14 cellular contexts compared by ENCODE assay signal in the genomic region with DNA sequence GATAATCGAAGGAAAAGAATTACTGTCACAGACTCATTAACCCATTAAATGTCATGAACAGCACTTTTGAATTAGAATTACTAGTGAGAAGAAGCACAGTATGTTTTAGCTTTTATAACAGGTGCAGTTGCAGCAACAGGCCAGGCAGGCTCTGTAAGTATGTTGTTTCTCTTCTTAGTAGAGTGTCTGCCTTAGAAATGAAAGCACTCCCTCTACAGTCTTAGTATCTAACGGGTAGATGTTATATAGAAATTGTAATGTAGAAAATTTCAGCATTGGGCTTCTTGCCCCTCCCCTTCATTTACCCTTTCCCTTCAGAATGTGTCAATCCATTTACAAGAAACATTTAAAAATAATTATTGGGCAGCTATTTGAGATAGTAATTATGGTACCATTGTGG. TPM values are rescaled to one million over a fixed set of nuclear protein-coding genes. Genes with fewer than 3 reads are reported as not detected.
A peak's percentile ranks its signal among the peaks of the same experiment; 100 is the strongest.
DNase-seq lines count a peak whose midpoint lies in the region; ATAC-seq and TF ChIP-seq lines count a peak whose summit lies in the region.
"Had no signal": no experiment of that assay in that cellular context is flagged by ENCODE, and none has a peak within 500 bp of the region (broad histone marks: within the 10 kb centered on the region; RNA-seq: fewer than 3 reads in every experiment).

No MANE protein-coding gene starts in this region.

- H3K4me3 ChIP-seq in GM23338: no peak overlapping the region
- H3K4me3 ChIP-seq in OCI-LY3 (ENCODE audit: low read length): no peak overlapping the region
- no peak overlapping the region for H3K4me3 ChIP-seq in epithelial cell of esophagus (ENCODE audit: low read length)

- H3K4me2 ChIP-seq in GM23338 (no peak overlapping the region), OCI-LY3 (ENCODE audit: low read length) (no peak overlapping the region)

- no peaks in the 10 kb centered on the region for H3K4me1 Mint-ChIP-seq in GM23338
- H3K4me1 Mint-ChIP-seq in osteocyte (ENCODE audit: unreplicated experiment): no peaks in the 10 kb centered on the region
- H3K4me1 Mint-ChIP-seq: natural killer cell had no signal

- H3K27ac ChIP-seq in GM23338 (ENCODE audit: low read depth) (no peak overlapping the region), OCI-LY3 (ENCODE audit: low read length) (no peak overlapping the region)

- H3K9me2 ChIP-seq in GM23338 (ENCODE audit: insufficient read depth): no peaks in the 10 kb centered on the region

- H3K4me1 ChIP-seq in GM23338 (ENCODE audit: insufficient read depth) (no peaks in the 10 kb centered on the region), OCI-LY3 (ENCODE audit: low read length) (no peaks in the 10 kb centered on the region)

- H3K36me3 ChIP-seq in GM23338 (ENCODE audit: insufficient read depth) (peaks cover 13% of the 10 kb centered on the region; the same call in 1 of the 2 replicates), OCI-LY3 (replicated peaks; ENCODE audit: low read depth, low read length) (peaks cover 18% of the 10 kb centered on the region)

- no peak overlapping the region for H3K9ac ChIP-seq in OCI-LY3 (ENCODE audit: low read length)

- H3K27ac Mint-ChIP-seq in GM23338: no peak overlapping the region
- H3K27ac Mint-ChIP-seq in osteocyte (ENCODE audit: unreplicated experiment): no peak overlapping the region

- H3K4me3 Mint-ChIP-seq in GM23338 (no peak overlapping the region), osteocyte (ENCODE audit: unreplicated experiment) (no peak overlapping the region)
- H3K4me3 Mint-ChIP-seq: activated T-cell treated with anti-CD3 and anti-CD28 coated beads, Interleukin-2, amount 50 U/mL, for 4 hours; natural killer cell had no signal

- no peak for TF ChIP-seq CTCF in GM23338 (conservative IDR thresholded peaks at IDR 0.05; ENCODE audit: low read depth in 2 of 2)
- TF ChIP-seq CTCF in OCI-LY3 (IDR thresholded peaks at IDR 0.05; ENCODE audit: low read depth, low read length): 0 out of 2 replicates have a peak, but pooled peaks have one; percentile 8
- TF ChIP-seq CTCF in epithelial cell of esophagus (IDR thresholded peaks at IDR 0.05; ENCODE audit: insufficient read depth, low read depth, low read length, missing control alignments): peak; percentile 9
- peak; percentile 41 for TF ChIP-seq CTCF in osteocyte (IDR thresholded peaks at IDR 0.05)

- H4K20me1 ChIP-seq in GM23338 (replicated peaks; ENCODE audit: insufficient read depth): no peaks in the 10 kb centered on the region; the same call in 1 of the 2 replicates
- H4K20me1 ChIP-seq in OCI-LY3 (ENCODE audit: insufficient read depth, low read length): no peaks in the 10 kb centered on the region

- H3K9me3 Mint-ChIP-seq in GM23338 (no peaks in the 10 kb centered on the region), osteocyte (ENCODE audit: unreplicated experiment) (no peaks in the 10 kb centered on the region)
- H3K9me3 Mint-ChIP-seq: activated T-cell treated with anti-CD3 and anti-CD28 coated beads, Interleukin-2, amount 50 U/mL, for 4 hours; natural killer cell had no signal

- H3K27me3 Mint-ChIP-seq in GM23338 (ENCODE audit: insufficient read depth, low read depth, poor library complexity) (no peaks in the 10 kb centered on the region), osteocyte (ENCODE audit: unreplicated experiment) (no peaks in the 10 kb centered on the region)

- DNase-seq in GM23338 (ENCODE audit: low spot score) (peak; percentile 8), epithelial cell of esophagus (ENCODE audit: low read depth) (no peak), osteocyte (ENCODE audit: extremely low spot score, unreplicated experiment) (no peak), DMS153 (lab: John Stamatoyannopoulos, UW) (no peak)
- no peak for DNase-seq in activated effector memory CD4-positive, alpha-beta T cell treated with anti-CD3 and anti-CD28 coated beads, Interleukin-2, amount 50 U/mL, for 16 hours
- DNase-seq: activated T-cell treated with anti-CD3 and anti-CD28 coated beads, Interleukin-2, amount 50 U/mL, for 4 hours; islet precursor cell; natural killer cell; NCI-H226; SHP77 had no signal

- peaks cover 21% of the 10 kb centered on the region; the same call in 2 of the 3 replicates for H3K36me3 Mint-ChIP-seq in GM23338 (ENCODE audit: low read depth)
- H3K36me3 Mint-ChIP-seq in osteocyte (ENCODE audit: unreplicated experiment): peaks cover 32% of the 10 kb centered on the region
- H3K36me3 Mint-ChIP-seq: natural killer cell had no signal

- ATAC-seq in GM23338 (no peak), HG03045 (IDR thresholded peaks at IDR 0.05; ENCODE audit: unreplicated experiment) (no peak)
- ATAC-seq: activated CD4-positive, CD25-positive, alpha-beta regulatory T cell treated with anti-CD3 and anti-CD28 coated beads, Interleukin-2, amount 50 U/mL, for 24 hours; activated T-cell treated with anti-CD3 and anti-CD28 coated beads, Interleukin-2, amount 50 U/mL, for 4 hours; esophagus mucosa; natural killer cell had no signal

- H3K79me2 ChIP-seq in GM23338 (replicated peaks; ENCODE audit: insufficient read depth): no peaks in the 10 kb centered on the region
- H3K79me2 ChIP-seq in OCI-LY3 (ENCODE audit: low read length): no peaks in the 10 kb centered on the region

- no peak overlapping the region for H2AFZ ChIP-seq in GM23338
- no peak overlapping the region for H2AFZ ChIP-seq in OCI-LY3 (ENCODE audit: low read depth, low read length)

- no peaks in the 10 kb centered on the region for H3K9me3 ChIP-seq in OCI-LY3 (ENCODE audit: insufficient read depth, low read length)

- H3K27me3 ChIP-seq in GM23338 (ENCODE audit: insufficient read depth) (no peaks in the 10 kb centered on the region), OCI-LY3 (ENCODE audit: low read depth, low read length) (no peaks in the 10 kb centered on the region)

- no peaks in the 10 kb centered on the region for H3F3A ChIP-seq in GM23338 (replicated peaks; ENCODE audit: low read depth)

TF ChIP-seq in GM23338, 12 proteins besides CTCF, POLR2A, EP300 and RAD21 (continues in another document):
- TF ChIP-seq EZH2phosphoT487 (IDR thresholded peaks at IDR 0.05; ENCODE audit: unreplicated experiment) (no peak), EZH2 (IDR thresholded peaks at IDR 0.05; ENCODE audit: low read depth, unreplicated experiment) (no peak), NANOG (IDR thresholded peaks at IDR 0.05; ENCODE audit: borderline replicate concordance) (no peak), CREB1 (CRISPR knock-in tag; IDR thresholded peaks at IDR 0.05; ENCODE audit: low read depth) (no peak), ETS1 (IDR thresholded peaks at IDR 0.05) (no peak), STAT1 (IDR thresholded peaks at IDR 0.05; ENCODE audit: unreplicated experiment) (no peak)
- TF ChIP-seq, protein P1, sequence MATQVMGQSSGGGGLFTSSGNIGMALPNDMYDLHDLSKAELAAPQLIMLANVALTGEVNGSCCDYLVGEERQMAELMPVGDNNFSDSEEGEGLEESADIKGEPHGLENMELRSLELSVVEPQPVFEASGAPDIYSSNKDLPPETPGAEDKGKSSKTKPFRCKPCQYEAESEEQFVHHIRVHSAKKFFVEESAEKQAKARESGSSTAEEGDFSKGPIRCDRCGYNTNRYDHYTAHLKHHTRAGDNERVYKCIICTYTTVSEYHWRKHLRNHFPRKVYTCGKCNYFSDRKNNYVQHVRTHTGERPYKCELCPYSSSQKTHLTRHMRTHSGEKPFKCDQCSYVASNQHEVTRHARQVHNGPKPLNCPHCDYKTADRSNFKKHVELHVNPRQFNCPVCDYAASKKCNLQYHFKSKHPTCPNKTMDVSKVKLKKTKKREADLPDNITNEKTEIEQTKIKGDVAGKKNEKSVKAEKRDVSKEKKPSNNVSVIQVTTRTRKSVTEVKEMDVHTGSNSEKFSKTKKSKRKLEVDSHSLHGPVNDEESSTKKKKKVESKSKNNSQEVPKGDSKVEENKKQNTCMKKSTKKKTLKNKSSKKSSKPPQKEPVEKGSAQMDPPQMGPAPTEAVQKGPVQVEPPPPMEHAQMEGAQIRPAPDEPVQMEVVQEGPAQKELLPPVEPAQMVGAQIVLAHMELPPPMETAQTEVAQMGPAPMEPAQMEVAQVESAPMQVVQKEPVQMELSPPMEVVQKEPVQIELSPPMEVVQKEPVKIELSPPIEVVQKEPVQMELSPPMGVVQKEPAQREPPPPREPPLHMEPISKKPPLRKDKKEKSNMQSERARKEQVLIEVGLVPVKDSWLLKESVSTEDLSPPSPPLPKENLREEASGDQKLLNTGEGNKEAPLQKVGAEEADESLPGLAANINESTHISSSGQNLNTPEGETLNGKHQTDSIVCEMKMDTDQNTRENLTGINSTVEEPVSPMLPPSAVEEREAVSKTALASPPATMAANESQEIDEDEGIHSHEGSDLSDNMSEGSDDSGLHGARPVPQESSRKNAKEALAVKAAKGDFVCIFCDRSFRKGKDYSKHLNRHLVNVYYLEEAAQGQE (IDR thresholded peaks at IDR 0.05; ENCODE audit: unreplicated experiment): no peak

RNA-seq across cellular contexts. Expression of gene KIAA1549L, which starts 31.3 kb away (rescaled TPM):
- 4.0 and 4.9 TPM in 2 replicates for total RNA-seq in GM23338 (2014; rRNA removed; shearing (Covaris generic))
- 0.57 and 0.61 TPM in 2 replicates for polyA plus RNA-seq in GM23338 (2016; fragmentation: Nextera tagmentation; extraction: Ambion mirVana)
- 7.2 and 7.6 TPM in 2 replicates for total RNA-seq in osteocyte
- total RNA-seq: activated T-cell treated with anti-CD3 and anti-CD28 coated beads, Interleukin-2, amount 50 U/mL, for 4 hours; natural killer cell had no signal

Comparison
In these comparisons a context has a peak if more than half of its experiments do, and no peak if none do; other contexts are left out.
1. CTCF ChIP-seq: peak in OCI-LY3 (single experiment), epithelial cell of esophagus (single experiment) and osteocyte (single experiment); none in GM23338 (0 of 2).